In the genomic region with DNA sequence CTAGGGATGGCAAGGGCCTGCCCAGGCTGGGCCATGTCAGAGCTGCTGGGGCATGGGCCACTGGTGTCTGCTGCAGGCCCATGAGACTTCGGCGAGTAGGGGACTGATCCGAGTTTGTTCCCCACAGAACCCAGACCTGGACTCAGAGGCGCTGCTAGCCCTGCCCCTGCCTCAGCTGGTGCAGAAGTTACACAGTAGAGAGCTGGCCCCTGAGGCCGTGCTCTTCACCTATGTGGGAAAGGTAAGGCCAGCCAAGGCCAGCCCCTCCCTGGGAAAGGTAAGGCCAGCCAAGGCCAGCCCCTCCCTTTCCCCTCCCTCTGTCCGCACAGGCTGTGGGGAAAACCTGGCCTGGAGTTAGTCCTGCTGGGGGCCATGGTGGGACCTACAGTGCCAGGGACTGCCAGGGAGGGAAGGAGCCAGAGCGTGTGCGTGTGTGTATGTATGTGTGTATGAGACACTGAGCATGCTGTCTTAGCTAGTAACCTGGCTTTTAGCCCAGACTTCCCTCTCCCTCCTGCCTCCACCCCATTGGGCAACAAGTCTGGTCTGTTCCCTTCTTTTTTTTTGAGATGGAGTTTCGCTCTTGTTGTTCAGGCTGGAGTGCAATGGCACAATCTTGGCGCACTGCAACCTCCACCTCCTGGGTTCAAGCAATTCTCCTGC, we compare ENCODE assay signal across 1 cellular context.
A peak's percentile ranks its signal among the peaks of the same experiment; 100 is the strongest.
TF ChIP-seq lines count a peak whose summit lies in the region.

No MANE protein-coding gene starts in this region.

TF ChIP-seq in H1, 55 proteins besides CTCF, POLR2A, EP300 and RAD21 (continued from another document):
- TF ChIP-seq CHD7 (IDR thresholded peaks at IDR 0.05; ENCODE audit: insufficient replicate concordance, low read length) (no peak), HDAC6 (IDR thresholded peaks at IDR 0.05; ENCODE audit: low read depth, low read length) (no peak), MAX (IDR thresholded peaks at IDR 0.05) (peak; percentile 63; the same call in 1 of the 2 replicates), BCL11A (IDR thresholded peaks at IDR 0.05; ENCODE audit: low read depth in 2 of 2, low read length in 2 of 2) (no peak), PHF8 (conservative IDR thresholded peaks at IDR 0.05; ENCODE audit: low read depth, low read length) (no peak), EZH2 (IDR thresholded peaks at IDR 0.05; ENCODE audit: low read depth, low read length, severe bottlenecking) (no peak), BACH1 (IDR thresholded peaks at IDR 0.05; ENCODE audit: low read length) (no peak), KDM4A (IDR thresholded peaks at IDR 0.05; ENCODE audit: low read depth, low read length, severe bottlenecking) (no peak)
- TF ChIP-seq, protein P1, sequence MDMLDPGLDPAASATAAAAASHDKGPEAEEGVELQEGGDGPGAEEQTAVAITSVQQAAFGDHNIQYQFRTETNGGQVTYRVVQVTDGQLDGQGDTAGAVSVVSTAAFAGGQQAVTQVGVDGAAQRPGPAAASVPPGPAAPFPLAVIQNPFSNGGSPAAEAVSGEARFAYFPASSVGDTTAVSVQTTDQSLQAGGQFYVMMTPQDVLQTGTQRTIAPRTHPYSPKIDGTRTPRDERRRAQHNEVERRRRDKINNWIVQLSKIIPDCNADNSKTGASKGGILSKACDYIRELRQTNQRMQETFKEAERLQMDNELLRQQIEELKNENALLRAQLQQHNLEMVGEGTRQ (IDR thresholded peaks at IDR 0.05; ENCODE audit: low read length) = no peak
